In the genomic region with DNA sequence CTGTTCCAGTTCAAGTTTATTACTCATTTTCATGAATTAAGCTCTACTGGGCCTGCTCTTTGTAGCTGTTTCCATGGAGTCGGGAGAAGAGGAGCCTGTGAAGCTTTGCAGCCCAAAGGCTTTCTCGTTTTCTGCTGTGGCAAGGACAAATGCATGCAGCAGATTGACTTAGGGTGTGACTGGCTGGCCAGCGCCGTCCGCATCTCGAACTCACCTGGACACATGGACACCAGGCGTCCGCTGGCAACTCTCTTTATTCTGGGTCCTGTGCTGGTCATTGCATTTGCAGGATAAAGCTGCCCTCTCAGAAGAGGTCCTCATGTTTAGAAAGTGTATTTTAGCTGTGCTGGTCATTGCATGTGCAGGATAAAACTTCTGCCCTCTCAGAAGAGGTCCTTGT, we compare ENCODE assay signal across 18 cellular contexts.
"Had no signal": no experiment of that assay in that cellular context is flagged by ENCODE, and none has a peak within 500 bp of the region (broad histone marks: within the 10 kb centered on the region; RNA-seq: fewer than 3 reads in every experiment).

No MANE protein-coding gene starts in this region.

- H3K27ac ChIP-seq: colonic mucosa, esophagus squamous epithelium, parathyroid adenoma, skin epidermis, suprapubic skin had no signal

- H3K4me3 ChIP-seq: colonic mucosa, esophagus squamous epithelium, lung, skin epidermis, suprapubic skin had no signal

- ATAC-seq: activated naive CD4-positive, alpha-beta T cell treated with anti-CD3 and anti-CD28 coated beads, Interleukin-2, amount 50 U/mL, for 72 hours had no signal

- H3K27me3 ChIP-seq: colonic mucosa had no signal

- H3K4me1 ChIP-seq: colonic mucosa, esophagus squamous epithelium, parathyroid adenoma, suprapubic skin had no signal

- DNase-seq: activated CD4-positive, alpha-beta T cell treated with anti-CD3 and anti-CD28 coated beads, Interleukin-2, amount 10 ng/mL, durations not matched to agents 7 days and 5 days; activated CD8-positive, alpha-beta memory T cell treated with anti-CD3 and anti-CD28 coated beads for 24 hours; activated T-cell treated with anti-CD3 and anti-CD28 coated beads for 4 hours; caudate nucleus; colonic mucosa; effector CD4-positive, alpha-beta T cell; esophagus squamous epithelium; kidney glomerular epithelial cell; naive B cell; retina; stimulated activated CD4-positive, alpha-beta T cell treated with anti-CD3 and anti-CD28 coated beads, Interleukin-15, amount 100 ng/mL, for 24 hours; stimulated activated CD4-positive, alpha-beta T cell treated with anti-CD3 and anti-CD28 coated beads, Interleukin-4, amount 100 ng/mL, for 1 hour; stimulated activated naive CD4-positive, alpha-beta T cell treated with Interleukin-2 at 50 U/mL for 16 hours had no signal

- H3K9me3 ChIP-seq: colonic mucosa, esophagus squamous epithelium, suprapubic skin had no signal

- H3K36me3 ChIP-seq: colonic mucosa, esophagus squamous epithelium, suprapubic skin had no signal
